In the genomic region with DNA sequence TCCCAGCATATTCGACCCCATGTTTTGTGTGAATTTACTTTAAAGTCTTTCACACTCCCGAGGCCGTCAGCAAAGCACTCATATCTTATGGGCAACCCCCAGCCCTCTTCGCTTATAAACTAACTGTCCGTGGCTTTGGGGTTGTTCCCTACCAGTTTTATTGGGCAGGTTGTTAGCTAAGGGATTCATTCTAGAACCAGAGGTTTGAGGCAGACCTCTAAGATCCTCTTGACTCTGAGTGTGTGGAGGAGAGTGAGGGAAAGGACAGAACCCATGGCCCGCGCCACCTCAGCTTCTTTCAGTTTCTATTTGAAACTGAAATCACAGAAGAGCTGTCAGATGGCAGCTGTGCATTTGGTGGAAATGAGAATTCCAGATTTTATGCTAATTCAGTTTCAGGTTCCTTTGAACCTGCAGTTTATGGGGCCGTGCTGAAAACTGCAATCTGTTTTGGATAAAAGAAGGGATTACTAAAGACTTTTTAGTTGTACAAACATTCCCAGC, we compare ENCODE assay signal across 8 cellular contexts.
DNase-seq lines count a peak whose midpoint lies in the region; ATAC-seq and TF ChIP-seq lines count a peak whose summit lies in the region.

No MANE protein-coding gene starts in this region.

- POLR2A ChIA-PET in CD4-positive, alpha-beta memory T cell (lab: Charles Lee; ENCODE audit: partially characterized antibody) = interaction anchor here (1.0 to 1.8 kb wide), 8 partner anchors 9 to 107 kb away, joined by 3 to 12 read pairs (median 3); no protein-coding TSS in a partner anchor
- POLR2A ChIA-PET in activated naive CD8-positive, alpha-beta T cell treated with anti-CD3 and anti-CD28 coated beads, Interleukin-2, amount 10 ng/mL, durations not matched to agents 7 days and 5 days (lab: Charles Lee) = no interaction called here

- peaks cover 19 to 46% (median 33%) of the 10 kb centered on the region in 4 donors for H3K4me1 Mint-ChIP-seq in CD4-positive, alpha-beta memory T cell
- peaks cover 32% of the 10 kb centered on the region for H3K4me1 Mint-ChIP-seq in activated naive CD8-positive, alpha-beta T cell treated with anti-CD3 and anti-CD28 coated beads, Interleukin-2, amount 10 ng/mL, durations not matched to agents 7 days and 5 days
- H3K4me1 Mint-ChIP-seq in progenitor cell of endocrine pancreas (ENCODE audit: low read depth) = no peaks in the 10 kb centered on the region

- H3K9me3 Mint-ChIP-seq in CD4-positive, alpha-beta memory T cell = peaks cover 0 to 2% (median 0%) of the 10 kb centered on the region in 8 donors
- peaks cover 3% of the 10 kb centered on the region for H3K9me3 Mint-ChIP-seq in activated naive CD8-positive, alpha-beta T cell treated with anti-CD3 and anti-CD28 coated beads, Interleukin-2, amount 10 ng/mL, durations not matched to agents 7 days and 5 days
- no peaks in the 10 kb centered on the region for H3K9me3 Mint-ChIP-seq in progenitor cell of endocrine pancreas (ENCODE audit: low read depth)

- H3K27ac Mint-ChIP-seq in CD4-positive, alpha-beta memory T cell = peak overlapping the region; percentile 75 to 98 (median 95)
- peak overlapping the region; percentile 30 for H3K27ac Mint-ChIP-seq in activated naive CD8-positive, alpha-beta T cell treated with anti-CD3 and anti-CD28 coated beads, Interleukin-2, amount 10 ng/mL, durations not matched to agents 7 days and 5 days
- H3K27ac Mint-ChIP-seq in progenitor cell of endocrine pancreas = no peak overlapping the region

- peak overlapping the region; percentile 50 for H3K27ac ChIP-seq in CD4-positive, alpha-beta memory T cell (ENCODE audit: low read depth, low read length)
- H3K27ac ChIP-seq in esophagus muscularis mucosa (replicated peaks in 1 of 4) = no peak overlapping the region

- no peaks in the 10 kb centered on the region for H3K36me3 Mint-ChIP-seq in CD4-positive, alpha-beta memory T cell
- H3K36me3 Mint-ChIP-seq in activated naive CD8-positive, alpha-beta T cell treated with anti-CD3 and anti-CD28 coated beads, Interleukin-2, amount 10 ng/mL, durations not matched to agents 7 days and 5 days = no peaks in the 10 kb centered on the region
- peaks cover 2% of the 10 kb centered on the region for H3K36me3 Mint-ChIP-seq in progenitor cell of endocrine pancreas (ENCODE audit: insufficient read depth)

- peaks cover 0 to 1% of the 10 kb centered on the region in 2 donors for H3K27me3 Mint-ChIP-seq in CD4-positive, alpha-beta memory T cell
- peaks cover 7% of the 10 kb centered on the region for H3K27me3 Mint-ChIP-seq in activated naive CD8-positive, alpha-beta T cell treated with anti-CD3 and anti-CD28 coated beads, Interleukin-2, amount 10 ng/mL, durations not matched to agents 7 days and 5 days
- H3K27me3 Mint-ChIP-seq in progenitor cell of endocrine pancreas = peaks cover 36% of the 10 kb centered on the region

- H3K9me3 ChIP-seq in CD4-positive, alpha-beta memory T cell (ENCODE audit: control insufficient read depth in 1 of 2, low read length in 2 of 2) = no peaks in the 10 kb centered on the region
- H3K9me3 ChIP-seq in esophagus muscularis mucosa = no peaks in the 10 kb centered on the region

- TF ChIP-seq CTCF in progenitor cell of endocrine pancreas (IDR thresholded peaks at IDR 0.05; ENCODE audit: unreplicated experiment) = no peak
- no peak for TF ChIP-seq CTCF in esophagus muscularis mucosa (IDR thresholded peaks at IDR 0.05)

- H3K4me1 ChIP-seq in CD4-positive, alpha-beta memory T cell (ENCODE audit: insufficient read depth, low read length) = peaks cover 16% of the 10 kb centered on the region
- peaks cover 0 to 4% (median 0%) of the 10 kb centered on the region in 4 donors for H3K4me1 ChIP-seq in esophagus muscularis mucosa

- peak; percentile 91 for ATAC-seq in HG03175 (IDR thresholded peaks at IDR 0.05; ENCODE audit: unreplicated experiment)
- ATAC-seq in activated naive CD8-positive, alpha-beta T cell treated with anti-CD3 and anti-CD28 coated beads, Interleukin-2, amount 10 ng/mL, durations not matched to agents 7 days and 5 days (ENCODE audit: low read depth) = peak; percentile 73

- 80% methylated on average over 8 of the region's 8 CpGs for WGBS in esophagus muscularis mucosa

- no peak for TF ChIP-seq EP300 in esophagus muscularis mucosa (IDR thresholded peaks at IDR 0.05)

- H3K4me3 Mint-ChIP-seq in CD4-positive, alpha-beta memory T cell = peak overlapping the region; percentile 83 to 90 (median 86)
- H3K4me3 Mint-ChIP-seq in activated naive CD8-positive, alpha-beta T cell treated with anti-CD3 and anti-CD28 coated beads, Interleukin-2, amount 10 ng/mL, durations not matched to agents 7 days and 5 days = peak overlapping the region; percentile 53
- H3K4me3 Mint-ChIP-seq in progenitor cell of endocrine pancreas (ENCODE audit: low read depth) = no peak overlapping the region

- intact Hi-C loops in CD4-positive, alpha-beta memory T cell (cut with micrococcal nuclease) = no loop called here
- intact Hi-C loops in esophagus muscularis mucosa (cut with DNase I) = no loop called here

- H3K36me3 ChIP-seq in CD4-positive, alpha-beta memory T cell (ENCODE audit: insufficient read depth, low read length) = no peaks in the 10 kb centered on the region
- H3K36me3 ChIP-seq in esophagus muscularis mucosa = no peaks in the 10 kb centered on the region

- no peaks in the 10 kb centered on the region for H3K27me3 ChIP-seq in CD4-positive, alpha-beta memory T cell (ENCODE audit: insufficient read depth, low read length)
- H3K27me3 ChIP-seq in esophagus muscularis mucosa = no peaks in the 10 kb centered on the region

- no peak for TF ChIP-seq POLR2A in esophagus muscularis mucosa (IDR thresholded peaks at IDR 0.05; ENCODE audit: low read depth)

- CTCF ChIA-PET in CD4-positive, alpha-beta memory T cell (lab: Charles Lee; ENCODE audit: partially characterized antibody) = interaction anchor here (3.0 kb wide), 1 partner anchor 13 kb away, joined by 13 read pairs; no protein-coding TSS in a partner anchor

- peak overlapping the region in 1 of 2 donors; percentile 2 for H3K4me3 ChIP-seq in CD4-positive, alpha-beta memory T cell (ENCODE audit: low read length in 2 of 2)
- H3K4me3 ChIP-seq in esophagus muscularis mucosa = peak overlapping the region in 1 of 4 donors; percentile 3

- peak in 2 of 5 donors; percentile 30 to 46 for DNase-seq in CD4-positive, alpha-beta memory T cell
- DNase-seq in GM19238 (ENCODE audit: insufficient read length, low spot score) = peak; percentile 24
- no peak for DNase-seq in activated naive CD8-positive, alpha-beta T cell treated with anti-CD3 and anti-CD28 coated beads, Interleukin-2, amount 10 ng/mL, durations not matched to agents 7 days and 5 days
- no peak for DNase-seq in progenitor cell of endocrine pancreas (ENCODE audit: low spot score, unreplicated experiment)
- no peak for DNase-seq in stimulated activated CD4-positive, alpha-beta T cell treated with anti-CD3 and anti-CD28 coated beads, Interleukin-4, amount 100 ng/mL, for 24 hours
- DNase-seq in SW 1271 (lab: John Stamatoyannopoulos, UW) = no peak
- no peak for DNase-seq in esophagus muscularis mucosa (ENCODE audit: extremely low spot score)
